1 cellular context compared by ENCODE assay signal in the genomic region with DNA sequence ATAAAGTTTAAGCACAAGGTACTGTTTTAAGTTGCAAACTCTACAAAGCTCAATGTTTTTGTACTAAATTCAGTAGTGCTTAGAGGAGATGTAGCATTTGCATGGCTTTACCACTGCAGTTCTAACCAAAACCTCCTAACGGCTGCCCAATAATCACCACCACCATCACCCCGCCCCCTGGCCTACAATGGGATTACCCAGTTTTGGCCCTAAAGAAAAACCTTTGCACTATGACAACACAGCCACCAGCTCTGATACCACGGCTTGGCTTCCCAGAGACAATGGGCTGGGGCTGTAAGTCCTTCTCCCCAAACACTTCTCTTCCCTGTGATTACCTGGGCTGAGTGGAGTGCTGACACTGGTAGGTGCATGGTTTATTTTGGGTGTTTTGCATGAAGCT.
A peak's percentile ranks its signal among the peaks of the same experiment; 100 is the strongest.
TF ChIP-seq lines count a peak whose summit lies in the region.

No MANE protein-coding gene starts in this region.

TF ChIP-seq in HepG2, 621 proteins besides CTCF, POLR2A, EP300 and RAD21 (continued from another document):
- TF ChIP-seq, protein P1, sequence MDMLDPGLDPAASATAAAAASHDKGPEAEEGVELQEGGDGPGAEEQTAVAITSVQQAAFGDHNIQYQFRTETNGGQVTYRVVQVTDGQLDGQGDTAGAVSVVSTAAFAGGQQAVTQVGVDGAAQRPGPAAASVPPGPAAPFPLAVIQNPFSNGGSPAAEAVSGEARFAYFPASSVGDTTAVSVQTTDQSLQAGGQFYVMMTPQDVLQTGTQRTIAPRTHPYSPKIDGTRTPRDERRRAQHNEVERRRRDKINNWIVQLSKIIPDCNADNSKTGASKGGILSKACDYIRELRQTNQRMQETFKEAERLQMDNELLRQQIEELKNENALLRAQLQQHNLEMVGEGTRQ (IDR thresholded peaks at IDR 0.05; ENCODE audit: low read depth, low read length) = no peak
- TF ChIP-seq, protein P1 (CRISPR knock-in tag; IDR thresholded peaks at IDR 0.05; ENCODE audit: borderline replicate concordance) = no peak
- TF ChIP-seq ZNF556 (CRISPR knock-in tag; IDR thresholded peaks at IDR 0.05; ENCODE audit: borderline replicate concordance) = no peak
- TF ChIP-seq ZNF510 (CRISPR knock-in tag; IDR thresholded peaks at IDR 0.05; ENCODE audit: low read depth) = no peak
- TF ChIP-seq, protein P2, sequence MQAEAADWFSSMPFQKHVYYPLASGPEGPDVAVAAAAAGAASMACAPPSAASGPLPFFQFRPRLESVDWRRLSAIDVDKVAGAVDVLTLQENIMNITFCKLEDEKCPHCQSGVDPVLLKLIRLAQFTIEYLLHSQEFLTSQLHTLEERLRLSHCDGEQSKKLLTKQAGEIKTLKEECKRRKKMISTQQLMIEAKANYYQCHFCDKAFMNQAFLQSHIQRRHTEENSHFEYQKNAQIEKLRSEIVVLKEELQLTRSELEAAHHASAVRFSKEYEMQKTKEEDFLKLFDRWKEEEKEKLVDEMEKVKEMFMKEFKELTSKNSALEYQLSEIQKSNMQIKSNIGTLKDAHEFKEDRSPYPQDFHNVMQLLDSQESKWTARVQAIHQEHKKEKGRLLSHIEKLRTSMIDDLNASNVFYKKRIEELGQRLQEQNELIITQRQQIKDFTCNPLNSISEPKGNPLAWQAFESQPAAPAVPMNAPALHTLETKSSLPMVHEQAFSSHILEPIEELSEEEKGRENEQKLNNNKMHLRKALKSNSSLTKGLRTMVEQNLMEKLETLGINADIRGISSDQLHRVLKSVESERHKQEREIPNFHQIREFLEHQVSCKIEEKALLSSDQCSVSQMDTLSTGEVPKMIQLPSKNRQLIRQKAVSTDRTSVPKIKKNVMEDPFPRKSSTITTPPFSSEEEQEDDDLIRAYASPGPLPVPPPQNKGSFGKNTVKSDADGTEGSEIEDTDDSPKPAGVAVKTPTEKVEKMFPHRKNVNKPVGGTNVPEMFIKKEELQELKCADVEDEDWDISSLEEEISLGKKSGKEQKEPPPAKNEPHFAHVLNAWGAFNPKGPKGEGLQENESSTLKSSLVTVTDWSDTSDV (CRISPR knock-in tag; IDR thresholded peaks at IDR 0.05) = no peak
- TF ChIP-seq, protein P3, sequence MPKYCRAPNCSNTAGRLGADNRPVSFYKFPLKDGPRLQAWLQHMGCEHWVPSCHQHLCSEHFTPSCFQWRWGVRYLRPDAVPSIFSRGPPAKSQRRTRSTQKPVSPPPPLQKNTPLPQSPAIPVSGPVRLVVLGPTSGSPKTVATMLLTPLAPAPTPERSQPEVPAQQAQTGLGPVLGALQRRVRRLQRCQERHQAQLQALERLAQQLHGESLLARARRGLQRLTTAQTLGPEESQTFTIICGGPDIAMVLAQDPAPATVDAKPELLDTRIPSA (CRISPR knock-in tag; IDR thresholded peaks at IDR 0.05; ENCODE audit: borderline replicate concordance) = no peak
- TF ChIP-seq HOXA7 (CRISPR knock-in tag; IDR thresholded peaks at IDR 0.05) = no peak
- TF ChIP-seq, protein P4, sequence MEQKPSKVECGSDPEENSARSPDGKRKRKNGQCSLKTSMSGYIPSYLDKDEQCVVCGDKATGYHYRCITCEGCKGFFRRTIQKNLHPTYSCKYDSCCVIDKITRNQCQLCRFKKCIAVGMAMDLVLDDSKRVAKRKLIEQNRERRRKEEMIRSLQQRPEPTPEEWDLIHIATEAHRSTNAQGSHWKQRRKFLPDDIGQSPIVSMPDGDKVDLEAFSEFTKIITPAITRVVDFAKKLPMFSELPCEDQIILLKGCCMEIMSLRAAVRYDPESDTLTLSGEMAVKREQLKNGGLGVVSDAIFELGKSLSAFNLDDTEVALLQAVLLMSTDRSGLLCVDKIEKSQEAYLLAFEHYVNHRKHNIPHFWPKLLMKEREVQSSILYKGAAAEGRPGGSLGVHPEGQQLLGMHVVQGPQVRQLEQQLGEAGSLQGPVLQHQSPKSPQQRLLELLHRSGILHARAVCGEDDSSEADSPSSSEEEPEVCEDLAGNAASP (CRISPR knock-in tag; IDR thresholded peaks at IDR 0.05; ENCODE audit: borderline replicate concordance) = no peak
- no peak for TF ChIP-seq NFRKB (IDR thresholded peaks at IDR 0.05)
- TF ChIP-seq PAWR (CRISPR knock-in tag; IDR thresholded peaks at IDR 0.05; ENCODE audit: borderline replicate concordance) = no peak
- peak; percentile 47; the same call in 1 of the 2 replicates for TF ChIP-seq ZNF644 (CRISPR knock-in tag; IDR thresholded peaks at IDR 0.05; ENCODE audit: low read depth)
- TF ChIP-seq PAF1 (CRISPR knock-in tag; IDR thresholded peaks at IDR 0.05) = no peak
- no peak for TF ChIP-seq ZNF724P (CRISPR knock-in tag; IDR thresholded peaks at IDR 0.05; ENCODE audit: borderline replicate concordance)
- no peak for TF ChIP-seq SOX6 (IDR thresholded peaks at IDR 0.05)
- TF ChIP-seq SOX6 (CRISPR knock-in tag; IDR thresholded peaks at IDR 0.05) = peak; percentile 48
- TF ChIP-seq MLLT10 (CRISPR knock-in tag; IDR thresholded peaks at IDR 0.05) = no peak
- TF ChIP-seq RFX5 (IDR thresholded peaks at IDR 0.05; ENCODE audit: low read depth, low read length) = no peak
- no peak for TF ChIP-seq DMAP1 (CRISPR knock-in tag; IDR thresholded peaks at IDR 0.05)
- TF ChIP-seq, protein P5, sequence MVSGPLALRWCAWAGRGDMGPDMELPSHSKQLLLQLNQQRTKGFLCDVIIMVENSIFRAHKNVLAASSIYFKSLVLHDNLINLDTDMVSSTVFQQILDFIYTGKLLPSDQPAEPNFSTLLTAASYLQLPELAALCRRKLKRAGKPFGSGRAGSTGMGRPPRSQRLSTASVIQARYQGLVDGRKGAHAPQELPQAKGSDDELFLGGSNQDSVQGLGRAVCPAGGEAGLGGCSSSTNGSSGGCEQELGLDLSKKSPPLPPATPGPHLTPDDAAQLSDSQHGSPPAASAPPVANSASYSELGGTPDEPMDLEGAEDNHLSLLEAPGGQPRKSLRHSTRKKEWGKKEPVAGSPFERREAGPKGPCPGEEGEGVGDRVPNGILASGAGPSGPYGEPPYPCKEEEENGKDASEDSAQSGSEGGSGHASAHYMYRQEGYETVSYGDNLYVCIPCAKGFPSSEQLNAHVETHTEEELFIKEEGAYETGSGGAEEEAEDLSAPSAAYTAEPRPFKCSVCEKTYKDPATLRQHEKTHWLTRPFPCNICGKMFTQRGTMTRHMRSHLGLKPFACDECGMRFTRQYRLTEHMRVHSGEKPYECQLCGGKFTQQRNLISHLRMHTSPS (CRISPR knock-in tag; IDR thresholded peaks at IDR 0.05; ENCODE audit: low read depth) = no peak
- no peak for TF ChIP-seq FOXM1 (CRISPR knock-in tag; IDR thresholded peaks at IDR 0.05)
- TF ChIP-seq KLF6 (CRISPR knock-in tag; IDR thresholded peaks at IDR 0.05) = no peak
- TF ChIP-seq, protein P6, sequence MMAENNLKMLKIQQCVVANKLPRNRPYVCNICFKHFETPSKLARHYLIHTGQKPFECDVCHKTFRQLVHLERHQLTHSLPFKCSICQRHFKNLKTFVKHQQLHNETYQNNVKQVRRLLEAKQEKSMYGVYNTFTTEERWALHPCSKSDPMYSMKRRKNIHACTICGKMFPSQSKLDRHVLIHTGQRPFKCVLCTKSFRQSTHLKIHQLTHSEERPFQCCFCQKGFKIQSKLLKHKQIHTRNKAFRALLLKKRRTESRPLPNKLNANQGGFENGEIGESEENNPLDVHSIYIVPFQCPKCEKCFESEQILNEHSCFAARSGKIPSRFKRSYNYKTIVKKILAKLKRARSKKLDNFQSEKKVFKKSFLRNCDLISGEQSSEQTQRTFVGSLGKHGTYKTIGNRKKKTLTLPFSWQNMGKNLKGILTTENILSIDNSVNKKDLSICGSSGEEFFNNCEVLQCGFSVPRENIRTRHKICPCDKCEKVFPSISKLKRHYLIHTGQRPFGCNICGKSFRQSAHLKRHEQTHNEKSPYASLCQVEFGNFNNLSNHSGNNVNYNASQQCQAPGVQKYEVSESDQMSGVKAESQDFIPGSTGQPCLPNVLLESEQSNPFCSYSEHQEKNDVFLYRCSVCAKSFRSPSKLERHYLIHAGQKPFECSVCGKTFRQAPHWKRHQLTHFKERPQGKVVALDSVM (CRISPR knock-in tag; IDR thresholded peaks at IDR 0.05) = no peak
- TF ChIP-seq ARNT (IDR thresholded peaks at IDR 0.05) = no peak
- no peak for TF ChIP-seq NFIB (CRISPR knock-in tag; IDR thresholded peaks at IDR 0.05; ENCODE audit: borderline replicate concordance)
- no peak for TF ChIP-seq ZNF777 (CRISPR knock-in tag; IDR thresholded peaks at IDR 0.05)
- TF ChIP-seq MAZ (IDR thresholded peaks at IDR 0.05; ENCODE audit: borderline replicate concordance, low read depth, low read length) = no peak
- no peak for TF ChIP-seq MAZ (CRISPR knock-in tag; IDR thresholded peaks at IDR 0.05; ENCODE audit: low read depth)
- TF ChIP-seq ZNF607 (CRISPR knock-in tag; IDR thresholded peaks at IDR 0.05; ENCODE audit: borderline replicate concordance) = no peak
- TF ChIP-seq ZNF550 (CRISPR knock-in tag; IDR thresholded peaks at IDR 0.05; ENCODE audit: borderline replicate concordance) = no peak
- TF ChIP-seq, protein P7, sequence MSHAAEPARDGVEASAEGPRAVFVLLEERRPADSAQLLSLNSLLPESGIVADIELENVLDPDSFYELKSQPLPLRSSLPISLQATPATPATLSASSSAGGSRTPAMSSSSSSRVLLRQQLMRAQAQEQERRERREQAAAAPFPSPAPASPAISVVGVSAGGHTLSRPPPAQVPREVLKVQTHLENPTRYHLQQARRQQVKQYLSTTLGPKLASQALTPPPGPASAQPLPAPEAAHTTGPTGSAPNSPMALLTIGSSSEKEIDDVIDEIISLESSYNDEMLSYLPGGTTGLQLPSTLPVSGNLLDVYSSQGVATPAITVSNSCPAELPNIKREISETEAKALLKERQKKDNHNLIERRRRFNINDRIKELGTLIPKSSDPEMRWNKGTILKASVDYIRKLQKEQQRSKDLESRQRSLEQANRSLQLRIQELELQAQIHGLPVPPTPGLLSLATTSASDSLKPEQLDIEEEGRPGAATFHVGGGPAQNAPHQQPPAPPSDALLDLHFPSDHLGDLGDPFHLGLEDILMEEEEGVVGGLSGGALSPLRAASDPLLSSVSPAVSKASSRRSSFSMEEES (CRISPR knock-in tag; IDR thresholded peaks at IDR 0.05) = no peak
- TF ChIP-seq PRPF4 (IDR thresholded peaks at IDR 0.05; ENCODE audit: low read depth, low read length, poor library complexity, severe bottlenecking) = no peak
- TF ChIP-seq SALL1 (CRISPR knock-in tag; IDR thresholded peaks at IDR 0.05) = 0 out of 2 replicates have a peak, but pooled peaks have one; percentile 29
- TF ChIP-seq MTA1 (CRISPR knock-in tag; IDR thresholded peaks at IDR 0.05; ENCODE audit: borderline replicate concordance) = no peak
- TF ChIP-seq, protein P8, sequence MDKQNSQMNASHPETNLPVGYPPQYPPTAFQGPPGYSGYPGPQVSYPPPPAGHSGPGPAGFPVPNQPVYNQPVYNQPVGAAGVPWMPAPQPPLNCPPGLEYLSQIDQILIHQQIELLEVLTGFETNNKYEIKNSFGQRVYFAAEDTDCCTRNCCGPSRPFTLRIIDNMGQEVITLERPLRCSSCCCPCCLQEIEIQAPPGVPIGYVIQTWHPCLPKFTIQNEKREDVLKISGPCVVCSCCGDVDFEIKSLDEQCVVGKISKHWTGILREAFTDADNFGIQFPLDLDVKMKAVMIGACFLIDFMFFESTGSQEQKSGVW (CRISPR knock-in tag; IDR thresholded peaks at IDR 0.05; ENCODE audit: borderline replicate concordance) = no peak
- no peak for TF ChIP-seq FOXO1 (CRISPR knock-in tag; IDR thresholded peaks at IDR 0.05)
- TF ChIP-seq BHLHE40 (IDR thresholded peaks at IDR 0.05; ENCODE audit: low read length) = no peak
- TF ChIP-seq ZNF484 (CRISPR knock-in tag; IDR thresholded peaks at IDR 0.05; ENCODE audit: borderline replicate concordance, low read depth) = no peak
- TF ChIP-seq NFKBIZ (CRISPR knock-in tag; IDR thresholded peaks at IDR 0.05) = no peak
- peak; percentile 66 for TF ChIP-seq HNF4A (CRISPR knock-in tag; IDR thresholded peaks at IDR 0.05)
- TF ChIP-seq ELF3 (CRISPR knock-in tag; IDR thresholded peaks at IDR 0.05) = no peak
- TF ChIP-seq ZBTB7B (CRISPR knock-in tag; IDR thresholded peaks at IDR 0.05) = no peak
- TF ChIP-seq ZBTB3 (CRISPR knock-in tag; IDR thresholded peaks at IDR 0.05; ENCODE audit: borderline replicate concordance, low read depth) = no peak
- TF ChIP-seq ZMYM4 (CRISPR knock-in tag; IDR thresholded peaks at IDR 0.05) = no peak
- peak; percentile 25; the same call in 1 of the 2 replicates for TF ChIP-seq ZFX (CRISPR knock-in tag; IDR thresholded peaks at IDR 0.05; ENCODE audit: low read depth)
- no peak for TF ChIP-seq FOXK1 (CRISPR knock-in tag; IDR thresholded peaks at IDR 0.05; ENCODE audit: borderline replicate concordance, low read depth)
- TF ChIP-seq ZNF879 (CRISPR knock-in tag; IDR thresholded peaks at IDR 0.05) = no peak
